1 cellular context compared by ENCODE assay signal in genomic region chr6:28634758-28635546, GRCh38.
A peak's percentile ranks its signal among the peaks of the same experiment; 100 is the strongest.
TF ChIP-seq lines count a peak whose summit lies in the region.

No MANE protein-coding gene starts in this region.

TF ChIP-seq in HepG2, 621 proteins besides CTCF, POLR2A, EP300 and RAD21 (continued from another document):
- TF ChIP-seq PLSCR1 (CRISPR knock-in tag; IDR thresholded peaks at IDR 0.05; ENCODE audit: borderline replicate concordance) (no peak), ZNF142 (CRISPR knock-in tag; IDR thresholded peaks at IDR 0.05) (peak; percentile 82), ZSCAN22 (CRISPR knock-in tag; IDR thresholded peaks at IDR 0.05) (no peak), CCDC6 (CRISPR knock-in tag; IDR thresholded peaks at IDR 0.05) (no peak), ZBTB33 (CRISPR knock-in tag; IDR thresholded peaks at IDR 0.05) (no peak), ZNF597 (CRISPR knock-in tag; IDR thresholded peaks at IDR 0.05) (peak; percentile 54; the same call in 1 of the 2 replicates), ATF7-NPFF (CRISPR knock-in tag; IDR thresholded peaks at IDR 0.05; ENCODE audit: low read depth) (no peak), E2F5 (CRISPR knock-in tag; conservative IDR thresholded peaks at IDR 0.05) (no peak), HINFP (CRISPR knock-in tag; IDR thresholded peaks at IDR 0.05; ENCODE audit: low read depth) (no peak; the same call in 1 of the 2 replicates), ZBED4 (CRISPR knock-in tag; IDR thresholded peaks at IDR 0.05; ENCODE audit: borderline replicate concordance) (no peak), ATF7 (IDR thresholded peaks at IDR 0.05) (no peak), ATF7 (CRISPR knock-in tag; IDR thresholded peaks at IDR 0.05) (0 out of 2 replicates have a peak, but pooled peaks have one; percentile 49), MED13 (CRISPR knock-in tag; IDR thresholded peaks at IDR 0.05) (no peak), NFYC (CRISPR knock-in tag; IDR thresholded peaks at IDR 0.05) (no peak), CBX2 (IDR thresholded peaks at IDR 0.05; ENCODE audit: low read depth, low read length) (no peak), CBX2 (CRISPR knock-in tag; IDR thresholded peaks at IDR 0.05; ENCODE audit: low read depth) (peak; percentile 61; the same call in 1 of the 2 replicates), BATF2 (CRISPR knock-in tag; IDR thresholded peaks at IDR 0.05) (no peak), FOXO4 (CRISPR knock-in tag; conservative IDR thresholded peaks at IDR 0.05) (no peak), RFXANK (CRISPR knock-in tag; IDR thresholded peaks at IDR 0.05) (no peak), NR1H2 (CRISPR knock-in tag; IDR thresholded peaks at IDR 0.05; ENCODE audit: borderline replicate concordance, low read depth) (no peak), NFKB2 (CRISPR knock-in tag; IDR thresholded peaks at IDR 0.05; ENCODE audit: borderline replicate concordance) (peak; percentile 75; the same call in 1 of the 2 replicates), MTA1 (CRISPR knock-in tag; IDR thresholded peaks at IDR 0.05; ENCODE audit: borderline replicate concordance) (peak; percentile 41; the same call in 1 of the 2 replicates), ZNF207 (IDR thresholded peaks at IDR 0.05; ENCODE audit: borderline replicate concordance) (no peak), RNF2 (conservative IDR thresholded peaks at IDR 0.05; ENCODE audit: low read depth) (no peak), ZNF367 (CRISPR knock-in tag; IDR thresholded peaks at IDR 0.05; ENCODE audit: borderline replicate concordance) (no peak), MTERF4 (CRISPR knock-in tag; IDR thresholded peaks at IDR 0.05) (peak; percentile 48; the same call in 1 of the 2 replicates), ZNF879 (CRISPR knock-in tag; IDR thresholded peaks at IDR 0.05) (no peak), RXRB (CRISPR knock-in tag; IDR thresholded peaks at IDR 0.05; ENCODE audit: borderline replicate concordance) (0 out of 2 replicates have a peak, but pooled peaks have one; percentile 15), ZMAT3 (CRISPR knock-in tag; conservative IDR thresholded peaks at IDR 0.05) (0 out of 2 replicates have a peak, but pooled peaks have one; percentile 60), ZC3H13 (CRISPR knock-in tag; IDR thresholded peaks at IDR 0.05) (no peak), FOXA1 (IDR thresholded peaks at IDR 0.05) (no peak), FOXA1 (CRISPR knock-in tag; IDR thresholded peaks at IDR 0.05) (no peak)
